8 cellular contexts compared by ENCODE assay signal in the genomic region with DNA sequence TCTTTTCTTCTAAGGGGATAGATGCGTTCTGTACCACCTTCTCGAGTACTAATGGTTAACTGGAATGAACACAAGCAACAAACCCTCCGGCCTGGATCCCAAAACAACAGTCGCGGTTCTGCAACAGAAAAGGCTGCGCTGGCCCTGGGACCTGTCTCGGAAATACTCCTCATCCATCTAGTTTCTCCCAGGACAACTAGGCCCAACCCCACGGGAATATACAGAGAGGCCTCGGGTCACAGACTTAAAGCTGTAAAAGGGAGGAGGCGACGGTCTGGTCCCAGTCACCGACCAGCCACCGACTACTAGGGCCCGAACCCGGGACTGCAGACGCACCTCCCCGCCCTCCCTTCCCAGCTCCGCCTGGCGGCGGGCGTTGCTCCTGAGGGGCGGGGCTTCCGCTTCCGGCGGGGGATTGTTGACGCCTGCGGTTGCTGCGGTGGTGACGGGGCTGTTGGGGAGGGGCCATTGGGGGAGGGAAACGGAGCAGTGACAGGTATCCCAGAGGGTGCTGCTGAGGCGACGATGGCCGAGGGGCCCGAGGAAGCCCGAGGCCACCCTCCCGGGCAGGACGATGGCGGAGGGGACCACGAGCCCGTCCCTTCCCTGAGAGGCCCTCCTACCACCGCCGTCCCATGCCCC. TPM values are rescaled to one million over a fixed set of nuclear protein-coding genes. Genes with fewer than 3 reads are reported as not detected.
DNase-seq lines count a peak whose midpoint lies in the region; TF ChIP-seq lines count a peak whose summit lies in the region.

Gene FAM8A1 (plus strand): TSS at position 418 of the 642 bp plus-strand sequence. CDS start 108 bp downstream, at position 526.

- H3K9me3 Mint-ChIP-seq in nephron, result no peaks in the 10 kb centered on the region
- no peaks in the 10 kb centered on the region for H3K9me3 Mint-ChIP-seq in stimulated activated naive CD8-positive, alpha-beta T cell treated with anti-CD3 and anti-CD28 coated beads, Interleukin-15, Interleukin-2, amounts not matched to agents 100 ng/mL and 50 ng/mL, for 24 hours

- TF ChIP-seq CTCF in LNCaP clone FGC (IDR thresholded peaks at IDR 0.05; ENCODE audit: control insufficient read depth, extremely low read depth, insufficient read depth) (peak; percentile 2; the same call in 1 of the 2 replicates), fibroblast of the aortic adventitia (IDR thresholded peaks at IDR 0.05; ENCODE audit: insufficient read depth, low read length) (peak; percentile 79), nephron (IDR thresholded peaks at IDR 0.05; ENCODE audit: unreplicated experiment in 3 of 3) (peak; percentile 42 to 53 (median 49))

- peak within 1 kb of the TSS; percentile 85 to 95 (median 94) for H3K4me3 Mint-ChIP-seq in nephron
- peak within 1 kb of the TSS; percentile 85 for H3K4me3 Mint-ChIP-seq in stimulated activated naive CD8-positive, alpha-beta T cell treated with anti-CD3 and anti-CD28 coated beads, Interleukin-15, Interleukin-2, amounts not matched to agents 100 ng/mL and 50 ng/mL, for 24 hours

- peak within 1 kb of the TSS; percentile 67 for H3K4me3 ChIP-seq in LNCaP clone FGC (ENCODE audit: low read depth, low read length)
- H3K4me3 ChIP-seq in fibroblast of the aortic adventitia (ENCODE audit: low read depth, low read length), result peak within 1 kb of the TSS; percentile 90

- DNase-seq in G401 (ENCODE audit: low spot score) (peak; percentile 97), H4 (ENCODE audit: low spot score) (peak; percentile 84), LNCaP clone FGC (ENCODE audit: low read depth) (peak; percentile 70), RPMI8226 (peak; percentile 99), fibroblast of the aortic adventitia (ENCODE audit: low read depth) (peak; percentile 80)
- DNase-seq in activated effector memory CD4-positive, alpha-beta T cell treated with anti-CD3 and anti-CD28 coated beads, Interleukin-2, amount 50 U/mL, for 16 hours, result peak; percentile 98

- H3K4me1 Mint-ChIP-seq in nephron, result peaks cover 31% of the 10 kb centered on the region
- H3K4me1 Mint-ChIP-seq in stimulated activated naive CD8-positive, alpha-beta T cell treated with anti-CD3 and anti-CD28 coated beads, Interleukin-15, Interleukin-2, amounts not matched to agents 100 ng/mL and 50 ng/mL, for 24 hours (ENCODE audit: low read depth), result peaks cover 36% of the 10 kb centered on the region

- peak within 1 kb of the TSS; percentile 92 to 96 (median 96) for H3K27ac Mint-ChIP-seq in nephron
- peak within 1 kb of the TSS; percentile 79 for H3K27ac Mint-ChIP-seq in stimulated activated naive CD8-positive, alpha-beta T cell treated with anti-CD3 and anti-CD28 coated beads, Interleukin-15, Interleukin-2, amounts not matched to agents 100 ng/mL and 50 ng/mL, for 24 hours

- no peaks in the 10 kb centered on the region for H3K27me3 Mint-ChIP-seq in nephron (ENCODE audit: low read depth)
- no peaks in the 10 kb centered on the region for H3K27me3 Mint-ChIP-seq in stimulated activated naive CD8-positive, alpha-beta T cell treated with anti-CD3 and anti-CD28 coated beads, Interleukin-15, Interleukin-2, amounts not matched to agents 100 ng/mL and 50 ng/mL, for 24 hours

- in situ Hi-C loops in G401 (cut with HindIII; ENCODE audit: low sequenced_read_pairs), result no loop called here

- H3K36me3 Mint-ChIP-seq in nephron (ENCODE audit: low read depth), result peaks cover 15% of the 10 kb centered on the region
- peaks cover 4% of the 10 kb centered on the region for H3K36me3 Mint-ChIP-seq in stimulated activated naive CD8-positive, alpha-beta T cell treated with anti-CD3 and anti-CD28 coated beads, Interleukin-15, Interleukin-2, amounts not matched to agents 100 ng/mL and 50 ng/mL, for 24 hours (ENCODE audit: low read depth)

RNA-seq across cellular contexts. Expression of gene FAM8A1, which starts in this region (rescaled TPM):
- 11.1 and 12.1 TPM in 2 replicates for total RNA-seq in G401 (2014; rRNA removed; shearing (Covaris generic))
- 5.5 and 7.1 TPM in 2 replicates for total RNA-seq in H4 (2014; rRNA removed; shearing (Covaris generic))
- 12.0 and 28.9 TPM in 2 replicates for total RNA-seq in fibroblast of the aortic adventitia (ENCODE audit: low replicate concordance)

Comparison
In these comparisons a context has a peak if more than half of its experiments do, and no peak if none do; other contexts are left out.
1. Peak in every context shown above with its lines: DNase-seq and H3K4me3 ChIP-seq.
2. CTCF ChIP-seq: peak in every context shown above with its lines; median percentile 79 in fibroblast of the aortic adventitia; 49 in nephron; 2 in LNCaP clone FGC.